Comparison of ENCODE assay signal across 28 cellular contexts in genomic region chr1:238023137-238023536, GRCh38.
"Had no signal": no experiment of that assay in that cellular context is flagged by ENCODE, and none has a peak within 500 bp of the region (broad histone marks: within the 10 kb centered on the region; RNA-seq: fewer than 3 reads in every experiment).

No MANE protein-coding gene starts in this region.

- H3K9me3 ChIP-seq: colonic mucosa, esophagus muscularis mucosa, esophagus squamous epithelium, gastrocnemius medialis, gastroesophageal sphincter had no signal

- H3K4me1 ChIP-seq: colonic mucosa, esophagus muscularis mucosa, esophagus squamous epithelium, foreskin keratinocyte, gastrocnemius medialis, gastroesophageal sphincter, heart left ventricle, heart right ventricle had no signal

- FAIRE-seq: colon, endometrium, endothelial cell of umbilical vein, frontal cortex had no signal

- H3K27ac ChIP-seq: colonic mucosa, coronary artery, dorsolateral prefrontal cortex, epithelial cell of prostate, esophagus muscularis mucosa, esophagus squamous epithelium, foreskin keratinocyte, gastrocnemius medialis, gastroesophageal sphincter, heart left ventricle, heart right ventricle had no signal

- ATAC-seq: effector memory CD8-positive, alpha-beta T cell; esophagus mucosa; foreskin keratinocyte; gastrocnemius medialis; gastroesophageal sphincter; heart left ventricle; heart right ventricle had no signal

- H3K4me3 ChIP-seq: colonic mucosa, coronary artery, dorsolateral prefrontal cortex, esophagus muscularis mucosa, esophagus squamous epithelium, gastrocnemius medialis, gastroesophageal sphincter, heart left ventricle, heart right ventricle had no signal

- DNase-seq: colonic mucosa; cortex of kidney; dermis blood vessel endothelial cell; dorsolateral prefrontal cortex; effector CD4-positive, alpha-beta T cell; effector CD8-positive, alpha-beta T cell; effector memory CD4-positive, alpha-beta T cell; effector memory CD8-positive, alpha-beta T cell; endodermal cell; erythroblast; esophagus squamous epithelium; foreskin fibroblast; foreskin keratinocyte; foreskin melanocyte; gastrocnemius medialis; glutamatergic neuron; head of caudate nucleus; heart left ventricle; heart right ventricle had no signal

- H3K27me3 ChIP-seq: colonic mucosa, dorsolateral prefrontal cortex, esophagus muscularis mucosa, esophagus squamous epithelium, foreskin keratinocyte, gastrocnemius medialis, gastroesophageal sphincter, heart left ventricle had no signal

- H3K36me3 ChIP-seq: colonic mucosa, esophagus muscularis mucosa, esophagus squamous epithelium, gastrocnemius medialis, gastroesophageal sphincter, heart left ventricle, heart right ventricle had no signal
